In the genomic region with DNA sequence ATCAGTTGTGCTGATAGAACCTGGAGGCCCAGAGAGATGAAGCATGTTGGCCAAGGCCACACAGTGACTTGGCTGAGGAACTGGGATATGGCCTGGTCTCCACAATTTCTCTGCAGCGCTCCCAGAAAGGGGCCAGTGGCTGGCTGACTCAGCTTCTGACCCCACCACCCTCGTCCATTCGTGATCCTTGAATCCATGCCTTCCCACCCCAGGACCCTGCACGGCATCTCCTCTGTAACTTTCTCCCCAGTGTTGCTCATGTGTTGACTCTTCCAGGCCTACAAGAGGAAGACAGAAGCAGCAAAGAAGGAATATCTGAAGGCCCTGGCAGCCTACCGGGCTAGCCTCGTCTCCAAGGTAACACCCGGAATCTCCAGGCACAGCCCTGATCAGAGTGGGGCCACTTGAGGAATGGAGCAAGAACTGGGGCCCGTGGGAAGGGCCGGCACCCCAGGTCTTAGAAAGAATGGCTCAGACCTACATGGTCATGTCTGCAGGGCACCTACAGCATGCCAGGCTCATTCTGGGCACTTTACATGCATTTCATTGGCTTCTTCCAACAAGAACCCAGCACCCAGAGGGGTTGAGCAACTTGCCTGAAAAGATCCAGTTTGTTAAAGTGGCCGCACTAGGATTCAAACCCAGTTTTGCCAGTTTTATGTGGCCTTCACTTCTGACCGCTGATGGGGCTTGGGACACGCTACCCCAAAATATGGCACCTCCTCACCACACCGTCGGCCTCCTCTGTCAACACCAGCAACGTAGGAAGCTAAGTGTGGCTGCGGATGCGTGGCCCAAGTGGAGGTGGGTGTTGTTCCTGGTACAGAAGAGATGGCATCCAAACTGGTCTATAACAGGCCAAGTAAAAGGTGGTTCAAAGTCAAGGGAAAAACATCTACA, we compare ENCODE assay signal across 20 cellular contexts.
DNase-seq lines count a peak whose midpoint lies in the region; ATAC-seq and TF ChIP-seq lines count a peak whose summit lies in the region.
"Had no signal": no experiment of that assay in that cellular context is flagged by ENCODE, and none has a peak within 500 bp of the region (broad histone marks: within the 10 kb centered on the region; RNA-seq: fewer than 3 reads in every experiment).

No MANE protein-coding gene starts in this region.

- H3K9me3 Mint-ChIP-seq in activated naive CD8-positive, alpha-beta T cell treated with anti-CD3 and anti-CD28 coated beads, Interleukin-2, amount 10 ng/mL, durations not matched to agents 7 days and 5 days, result peaks cover 14% of the 10 kb centered on the region
- no peaks in the 10 kb centered on the region for H3K9me3 Mint-ChIP-seq in activated naive CD8-positive, alpha-beta T cell treated with anti-CD3 and anti-CD28 coated beads for 36 hours
- no peaks in the 10 kb centered on the region for H3K9me3 Mint-ChIP-seq in nephron progenitor cell
- H3K9me3 Mint-ChIP-seq: CD4-positive, alpha-beta memory T cell had no signal

- peaks cover 30% of the 10 kb centered on the region for H3K4me1 Mint-ChIP-seq in activated naive CD8-positive, alpha-beta T cell treated with anti-CD3 and anti-CD28 coated beads, Interleukin-2, amount 10 ng/mL, durations not matched to agents 7 days and 5 days
- H3K4me1 Mint-ChIP-seq in activated naive CD8-positive, alpha-beta T cell treated with anti-CD3 and anti-CD28 coated beads for 36 hours, result peaks cover 23% of the 10 kb centered on the region
- no peaks in the 10 kb centered on the region for H3K4me1 Mint-ChIP-seq in nephron progenitor cell

- no peak overlapping the region for H3K4me3 ChIP-seq in coronary artery
- H3K4me3 ChIP-seq: SJSA1 had no signal

- POLR2A ChIA-PET in activated naive CD8-positive, alpha-beta T cell treated with anti-CD3 and anti-CD28 coated beads, Interleukin-2, amount 10 ng/mL, durations not matched to agents 7 days and 5 days (lab: Charles Lee), result no interaction called here

- no peak overlapping the region for H3K27ac Mint-ChIP-seq in activated naive CD8-positive, alpha-beta T cell treated with anti-CD3 and anti-CD28 coated beads, Interleukin-2, amount 10 ng/mL, durations not matched to agents 7 days and 5 days
- no peak overlapping the region for H3K27ac Mint-ChIP-seq in activated naive CD8-positive, alpha-beta T cell treated with anti-CD3 and anti-CD28 coated beads for 36 hours
- peak overlapping the region; percentile 75 for H3K27ac Mint-ChIP-seq in nephron progenitor cell

- ATAC-seq in activated naive CD8-positive, alpha-beta T cell treated with anti-CD3 and anti-CD28 coated beads, Interleukin-2, amount 10 ng/mL, durations not matched to agents 7 days and 5 days (ENCODE audit: low read depth), result no peak
- ATAC-seq in stimulated activated naive CD8-positive, alpha-beta T cell treated with anti-CD3 and anti-CD28 coated beads, Interleukin-15, Interleukin-2, amounts not matched to agents 100 U/mL and 50 U/mL, for 24 hours, result no peak
- ATAC-seq: Right ventricle myocardium inferior had no signal

- no peak overlapping the region for H3K4me3 Mint-ChIP-seq in activated naive CD8-positive, alpha-beta T cell treated with anti-CD3 and anti-CD28 coated beads, Interleukin-2, amount 10 ng/mL, durations not matched to agents 7 days and 5 days
- H3K4me3 Mint-ChIP-seq in activated naive CD8-positive, alpha-beta T cell treated with anti-CD3 and anti-CD28 coated beads for 36 hours, result no peak overlapping the region
- H3K4me3 Mint-ChIP-seq in nephron progenitor cell, result no peak overlapping the region

- no peak for TF ChIP-seq CTCF in coronary artery (IDR thresholded peaks at IDR 0.05)
- no peak for TF ChIP-seq CTCF in nephron progenitor cell (IDR thresholded peaks at IDR 0.05)

- peaks cover 7% of the 10 kb centered on the region for H3K27me3 Mint-ChIP-seq in activated naive CD8-positive, alpha-beta T cell treated with anti-CD3 and anti-CD28 coated beads, Interleukin-2, amount 10 ng/mL, durations not matched to agents 7 days and 5 days
- no peaks in the 10 kb centered on the region for H3K27me3 Mint-ChIP-seq in activated naive CD8-positive, alpha-beta T cell treated with anti-CD3 and anti-CD28 coated beads for 36 hours
- H3K27me3 Mint-ChIP-seq in nephron progenitor cell (ENCODE audit: low read depth, poor library complexity), result peaks cover 10% of the 10 kb centered on the region
- H3K27me3 Mint-ChIP-seq: CD4-positive, alpha-beta memory T cell had no signal

- DNase-seq in activated naive CD8-positive, alpha-beta T cell treated with anti-CD3 and anti-CD28 coated beads, Interleukin-2, amount 10 ng/mL, durations not matched to agents 7 days and 5 days, result peak; percentile 18
- no peak for DNase-seq in activated naive CD8-positive, alpha-beta T cell treated with anti-CD3 and anti-CD28 coated beads for 36 hours
- peak; percentile 49 for DNase-seq in coronary artery (ENCODE audit: low spot score)
- no peak for DNase-seq in nephron progenitor cell
- peak; percentile 29 for DNase-seq in ureter (ENCODE audit: low spot score)
- no peak for DNase-seq in stimulated activated naive CD8-positive, alpha-beta T cell treated with anti-CD3 and anti-CD28 coated beads, Interleukin-15, Interleukin-2, amounts not matched to agents 100 U/mL and 50 U/mL, for 24 hours
- no peak for DNase-seq in stimulated activated CD4-positive, alpha-beta T cell treated with anti-CD3 and anti-CD28 coated beads, Interleukin-15, amount 100 ng/mL, for 24 hours
- DNase-seq: CD4-positive, alpha-beta memory T cell; DMS153; GOT3; HCEC 1CT; Karpas-422; NCI-H1417; NCI-H1694 treated with DMSO at 0.1 percent for 48 hours; NCI-H2081 treated with DMSO at 0.1 percent for 48 hours; NCI-H2171 treated with DMSO at 0.1 percent for 48 hours; NCI-H446; NCI-H526 had no signal

- peaks cover 14% of the 10 kb centered on the region for H3K36me3 Mint-ChIP-seq in activated naive CD8-positive, alpha-beta T cell treated with anti-CD3 and anti-CD28 coated beads, Interleukin-2, amount 10 ng/mL, durations not matched to agents 7 days and 5 days
- no peaks in the 10 kb centered on the region for H3K36me3 Mint-ChIP-seq in activated naive CD8-positive, alpha-beta T cell treated with anti-CD3 and anti-CD28 coated beads for 36 hours
- H3K36me3 Mint-ChIP-seq in nephron progenitor cell (ENCODE audit: low read depth), result no peaks in the 10 kb centered on the region
- H3K36me3 Mint-ChIP-seq: CD4-positive, alpha-beta memory T cell had no signal

- no peak overlapping the region for H3K27ac ChIP-seq in coronary artery
- H3K27ac ChIP-seq: SJSA1 had no signal

Comparison
In these comparisons a context has a peak if more than half of its experiments do, and no peak if none do; other contexts are left out.
1. DNase-seq: peak in activated naive CD8-positive, alpha-beta T cell treated with anti-CD3 and anti-CD28 coated beads, Interleukin-2, amount 10 ng/mL, durations not matched to agents 7 days and 5 days (single experiment), coronary artery (single experiment) and ureter (single experiment); none in activated naive CD8-positive, alpha-beta T cell treated with anti-CD3 and anti-CD28 coated beads for 36 hours (single experiment), nephron progenitor cell (single experiment), stimulated activated naive CD8-positive, alpha-beta T cell treated with anti-CD3 and anti-CD28 coated beads, Interleukin-15, Interleukin-2, amounts not matched to agents 100 U/mL and 50 U/mL, for 24 hours (single experiment) and stimulated activated CD4-positive, alpha-beta T cell treated with anti-CD3 and anti-CD28 coated beads, Interleukin-15, amount 100 ng/mL, for 24 hours (single experiment).